17 cellular contexts compared by ENCODE assay signal in genomic region chr18:59765343-59765742, GRCh38.
DNase-seq lines count a peak whose midpoint lies in the region; ATAC-seq and TF ChIP-seq lines count a peak whose summit lies in the region.
"Had no signal": no experiment of that assay in that cellular context is flagged by ENCODE, and none has a peak within 500 bp of the region (broad histone marks: within the 10 kb centered on the region; RNA-seq: fewer than 3 reads in every experiment).

No MANE protein-coding gene starts in this region.

- in situ Hi-C loops in mammary epithelial cell (cut with MboI; ENCODE audit: low sequenced_read_pairs in 2 of 2): no loop called here

- H3K4me2 ChIP-seq in mammary epithelial cell (ENCODE audit: insufficient read depth, low read depth, low read length): no peak overlapping the region
- H3K4me2 ChIP-seq: A549; BLaER1 treated with 17β-estradiol and CSF1 and Interleukin-3, amounts not matched to agents 10 nM and 100 nM had no signal

- H3K79me2 ChIP-seq in mammary epithelial cell (ENCODE audit: insufficient read depth, low read length): no peaks in the 10 kb centered on the region

- H3K4me1 ChIP-seq in mammary epithelial cell (ENCODE audit: insufficient read depth, low read length): peaks cover 18% of the 10 kb centered on the region
- H3K4me1 ChIP-seq: A549; BLaER1 treated with 17β-estradiol and CSF1 and Interleukin-3, amounts not matched to agents 10 nM and 100 nM; Caco-2 had no signal

- H3K27ac Mint-ChIP-seq in MCF 10A (ENCODE audit: low read depth, unreplicated experiment): no peak overlapping the region
- H3K27ac Mint-ChIP-seq: B cell; CD4-positive, alpha-beta T cell; CD8-positive, alpha-beta T cell had no signal

- H3K27ac ChIP-seq in mammary epithelial cell (ENCODE audit: insufficient read depth, low read depth, low read length): no peak overlapping the region
- no peak overlapping the region for H3K27ac ChIP-seq in WERI-Rb-1
- H3K27ac ChIP-seq: 22Rv1; A549; BLaER1 treated with 17β-estradiol and CSF1 and Interleukin-3, amounts not matched to agents 10 nM and 100 nM; C4-2B had no signal

- no peaks in the 10 kb centered on the region for H4K20me1 ChIP-seq in mammary epithelial cell (ENCODE audit: insufficient read depth, low read length)
- H4K20me1 ChIP-seq: BLaER1 treated with 17β-estradiol and CSF1 and Interleukin-3, amounts not matched to agents 10 nM and 100 nM had no signal

- peaks cover 21% of the 10 kb centered on the region for H3K4me1 Mint-ChIP-seq in MCF 10A (ENCODE audit: insufficient read depth, unreplicated experiment)
- H3K4me1 Mint-ChIP-seq: B cell had no signal

- no peak overlapping the region for H3K4me3 ChIP-seq in mammary epithelial cell (replicated peaks in 1 of 3; ENCODE audit: insufficient read depth in 1 of 3, low read depth in 2 of 3, low read length in 3 of 3)
- no peak overlapping the region for H3K4me3 ChIP-seq in epithelial cell of esophagus (ENCODE audit: low read length)
- H3K4me3 ChIP-seq in WERI-Rb-1 (ENCODE audit: low read depth, low read length): no peak overlapping the region
- H3K4me3 ChIP-seq: A549; BLaER1 treated with 17β-estradiol and CSF1 and Interleukin-3, amounts not matched to agents 10 nM and 100 nM had no signal

- TF ChIP-seq CTCF in mammary epithelial cell (conservative IDR thresholded peaks at IDR 0.05 in 1 of 2, IDR thresholded peaks at IDR 0.05 in 1 of 2; ENCODE audit: extremely low read depth in 1 of 2, insufficient read depth in 1 of 2, low read depth in 1 of 2, low read length in 2 of 2) (no peak), MCF 10A (IDR thresholded peaks at IDR 0.05; ENCODE audit: unreplicated experiment) (no peak), epithelial cell of esophagus (IDR thresholded peaks at IDR 0.05; ENCODE audit: insufficient read depth, low read depth, low read length, missing control alignments) (no peak), WERI-Rb-1 (IDR thresholded peaks at IDR 0.05; ENCODE audit: low read depth, low read length) (no peak)

- no peak overlapping the region for H2AFZ ChIP-seq in mammary epithelial cell (ENCODE audit: low read depth, low read length)

- WGBS in mammary epithelial cell (ENCODE audit: low coverage, missing lambda C conversion rate): 93% methylated on average over 4 of the region's 4 CpGs

- BruUV-seq in mammary epithelial cell (replicated peaks; lab: Mats Ljungman, UMichigan) (no TSS peak), MCF 10A (replicated peaks; lab: Mats Ljungman, UMichigan) (no TSS peak)

- H3K9me3 ChIP-seq in mammary epithelial cell (replicated peaks; ENCODE audit: insufficient read depth, low read length): no peaks in the 10 kb centered on the region
- H3K9me3 ChIP-seq in WERI-Rb-1 (ENCODE audit: severe bottlenecking): no peaks in the 10 kb centered on the region
- H3K9me3 ChIP-seq: A549, Caco-2 had no signal

- H3K9ac ChIP-seq in mammary epithelial cell (ENCODE audit: insufficient read depth, low read length): no peak overlapping the region
- H3K9ac ChIP-seq: BLaER1 treated with 17β-estradiol and CSF1 and Interleukin-3, amounts not matched to agents 10 nM and 100 nM had no signal

- intact Hi-C loops in mammary epithelial cell (cut with micrococcal nuclease) (no loop called here), MCF 10A (cut with micrococcal nuclease) (no loop called here)

- H3K36me3 Mint-ChIP-seq in MCF 10A (ENCODE audit: insufficient read depth, unreplicated experiment): no peaks in the 10 kb centered on the region
- H3K36me3 Mint-ChIP-seq: CD8-positive, alpha-beta T cell had no signal

- CTCF ChIA-PET in mammary epithelial cell (lab: Charles Lee; ENCODE audit: low non-redundant PET): no interaction called here
- CTCF ChIA-PET in MCF 10A (lab: Yijun Ruan, JAX): interaction anchor here (0.6 kb wide), 1 partner anchor 18 kb away, joined by 3 read pairs; no protein-coding TSS in a partner anchor

- no peak for ATAC-seq in GM21447 (IDR thresholded peaks at IDR 0.05; ENCODE audit: unreplicated experiment)
- ATAC-seq: A549; CD8-positive, alpha-beta T cell had no signal

- POLR2A ChIA-PET in MCF 10A (lab: Yijun Ruan, JAX): no interaction called here

- H3K36me3 ChIP-seq in mammary epithelial cell (ENCODE audit: insufficient read depth, low read length) (no peaks in the 10 kb centered on the region), WERI-Rb-1 (no peaks in the 10 kb centered on the region)
- H3K36me3 ChIP-seq: BLaER1 treated with 17β-estradiol and CSF1 and Interleukin-3, amounts not matched to agents 10 nM and 100 nM had no signal

- H3K4me3 Mint-ChIP-seq in MCF 10A (ENCODE audit: unreplicated experiment): no peak overlapping the region
- H3K4me3 Mint-ChIP-seq: B cell; CD4-positive, alpha-beta T cell; CD8-positive, alpha-beta T cell had no signal

- H3K27me3 Mint-ChIP-seq in MCF 10A (ENCODE audit: insufficient read depth, unreplicated experiment): no peaks in the 10 kb centered on the region

- H3K27me3 ChIP-seq in mammary epithelial cell (ENCODE audit: insufficient read depth, low read length): no peaks in the 10 kb centered on the region
- H3K27me3 ChIP-seq in WERI-Rb-1 (ENCODE audit: insufficient read depth, low read depth, severe bottlenecking): no peaks in the 10 kb centered on the region
- H3K27me3 ChIP-seq: BLaER1 treated with 17β-estradiol and CSF1 and Interleukin-3, amounts not matched to agents 10 nM and 100 nM had no signal

- peak; percentile 36 for DNase-seq in mammary epithelial cell
- DNase-seq in MCF 10A (ENCODE audit: unreplicated experiment): no peak
- peak; percentile 58 for DNase-seq in epithelial cell of esophagus (ENCODE audit: low read depth)
- DNase-seq in WERI-Rb-1: no peak
- DNase-seq: AML-193; Caco-2; Calu3; CD4-positive, alpha-beta T cell; CD8-positive, alpha-beta T cell; DMS79 treated with DMSO at 0.1 percent for 48 hours; GF-D8 had no signal

- dilution Hi-C loops in mammary epithelial cell (cut with HindIII; ENCODE audit: low sequenced_read_pairs): no loop called here

- no peaks in the 10 kb centered on the region for H3K9me3 Mint-ChIP-seq in MCF 10A (ENCODE audit: unreplicated experiment)

Comparison
In these comparisons a context has a peak if more than half of its experiments do, and no peak if none do; other contexts are left out.
1. DNase-seq: peak in mammary epithelial cell (single experiment) and epithelial cell of esophagus (single experiment); none in MCF 10A (single experiment) and WERI-Rb-1 (single experiment).